15 cellular contexts compared by ENCODE assay signal in the genomic region with DNA sequence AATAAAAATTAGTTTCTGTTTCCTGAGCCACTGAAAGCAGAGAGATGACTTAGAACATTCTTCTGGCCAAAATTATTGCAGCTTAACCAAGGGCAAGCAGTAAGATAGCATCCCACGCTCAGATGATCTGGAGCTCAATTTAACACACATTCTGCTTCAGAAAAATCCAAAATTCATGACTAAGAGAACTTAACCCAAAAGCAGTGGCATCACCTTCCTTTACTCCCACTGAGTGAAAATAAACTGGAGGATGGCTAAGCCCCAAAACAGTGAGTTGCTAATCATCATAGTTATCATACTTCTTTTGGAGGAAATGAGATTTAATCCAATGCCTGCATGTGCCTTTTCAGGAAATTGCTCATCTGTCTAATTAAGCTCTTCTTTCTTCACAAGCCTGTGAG.
DNase-seq lines count a peak whose midpoint lies in the region; ATAC-seq, FAIRE-seq and TF ChIP-seq lines count a peak whose summit lies in the region.
"Had no signal": no experiment of that assay in that cellular context is flagged by ENCODE, and none has a peak within 500 bp of the region (broad histone marks: within the 10 kb centered on the region; RNA-seq: fewer than 3 reads in every experiment).

No MANE protein-coding gene starts in this region.

- no peaks in the 10 kb centered on the region for H3K27me3 Mint-ChIP-seq in HFFc6 (ENCODE audit: insufficient read depth)
- no peaks in the 10 kb centered on the region for H3K27me3 Mint-ChIP-seq in activated T-helper 17 cell treated with anti-CD3 and anti-CD28 coated beads, Interleukin-2, amount 50 U/mL, for 72 hours

- H3K27me3 ChIP-seq in lower lobe of right lung (ENCODE audit: low read depth): no peaks in the 10 kb centered on the region

- H3K9me3 ChIP-seq in lower lobe of right lung (no peaks in the 10 kb centered on the region), mucosa of descending colon (no peaks in the 10 kb centered on the region)

- FAIRE-seq in GM19239 (lab: Jason Lieb, UNC): no peak
- FAIRE-seq: small intestine had no signal

- H3K4me3 ChIP-seq in lower lobe of right lung (no peak overlapping the region), mucosa of descending colon (no peak overlapping the region)

- H3K4me1 Mint-ChIP-seq in HFFc6 (ENCODE audit: low read depth): peaks cover 55% of the 10 kb centered on the region
- peaks cover 14% of the 10 kb centered on the region for H3K4me1 Mint-ChIP-seq in activated T-helper 17 cell treated with anti-CD3 and anti-CD28 coated beads, Interleukin-2, amount 50 U/mL, for 72 hours
- H3K4me1 Mint-ChIP-seq: central memory CD8-positive, alpha-beta T cell; mesothelial cell of epicardium had no signal

- no peaks in the 10 kb centered on the region for H3K9me3 Mint-ChIP-seq in HFFc6
- peaks cover 3% of the 10 kb centered on the region for H3K9me3 Mint-ChIP-seq in activated T-helper 17 cell treated with anti-CD3 and anti-CD28 coated beads, Interleukin-2, amount 50 U/mL, for 72 hours
- H3K9me3 Mint-ChIP-seq: central memory CD8-positive, alpha-beta T cell had no signal

- H3K4me1 ChIP-seq in lower lobe of right lung: peaks cover 23% of the 10 kb centered on the region
- H3K4me1 ChIP-seq in mucosa of descending colon (ENCODE audit: low read depth): peaks cover 6% of the 10 kb centered on the region

- H3K27ac ChIP-seq in lower lobe of right lung: peak overlapping the region; percentile 38

- no peak for TF ChIP-seq CTCF in HFFc6 (IDR thresholded peaks at IDR 0.05)
- no peak for TF ChIP-seq CTCF in lower lobe of right lung (IDR thresholded peaks at IDR 0.05)
- no peak for TF ChIP-seq CTCF in mucosa of descending colon (IDR thresholded peaks at IDR 0.05)
- TF ChIP-seq CTCF in GM10266 (IDR thresholded peaks at IDR 0.05; ENCODE audit: control insufficient read depth, insufficient read depth, low read depth, missing control alignments): no peak

- H3K36me3 Mint-ChIP-seq in HFFc6 (ENCODE audit: low read depth): no peaks in the 10 kb centered on the region
- H3K36me3 Mint-ChIP-seq in activated T-helper 17 cell treated with anti-CD3 and anti-CD28 coated beads, Interleukin-2, amount 50 U/mL, for 72 hours (ENCODE audit: low read depth): no peaks in the 10 kb centered on the region
- H3K36me3 Mint-ChIP-seq: mesothelial cell of epicardium had no signal

- H3K4me3 Mint-ChIP-seq in HFFc6: peak overlapping the region; percentile 57
- H3K4me3 Mint-ChIP-seq in activated T-helper 17 cell treated with anti-CD3 and anti-CD28 coated beads, Interleukin-2, amount 50 U/mL, for 72 hours: peak overlapping the region; percentile 50
- H3K4me3 Mint-ChIP-seq: central memory CD8-positive, alpha-beta T cell; mesothelial cell of epicardium had no signal

- H3K27ac Mint-ChIP-seq in HFFc6: peak overlapping the region; percentile 83
- peak overlapping the region; percentile 67 for H3K27ac Mint-ChIP-seq in activated T-helper 17 cell treated with anti-CD3 and anti-CD28 coated beads, Interleukin-2, amount 50 U/mL, for 72 hours
- H3K27ac Mint-ChIP-seq: mesothelial cell of epicardium had no signal

- ATAC-seq in activated T-helper 17 cell treated with anti-CD3 and anti-CD28 coated beads, Interleukin-2, amount 50 U/mL, for 72 hours (replicated peaks): peak; percentile 64
- ATAC-seq in lower lobe of right lung: no peak
- ATAC-seq in mucosa of descending colon: no peak
- no peak for ATAC-seq in GM21737 (IDR thresholded peaks at IDR 0.05; ENCODE audit: unreplicated experiment)
- ATAC-seq: HCT116, Right ventricle myocardium inferior had no signal

- DNase-seq in AML-193 (lab: John Stamatoyannopoulos, UW) (peak; percentile 9 to 15), HFFc6 (peak; percentile 70), lower lobe of right lung (no peak), mucosa of descending colon (no peak), GM10266 (ENCODE audit: extremely low spot score) (no peak), GM19239 (ENCODE audit: insufficient read length, low spot score) (no peak)
- DNase-seq: glutamatergic neuron, NCI-H1694 treated with DMSO at 0.1 percent for 48 hours had no signal

- H3K36me3 ChIP-seq in lower lobe of right lung: no peaks in the 10 kb centered on the region
- no peaks in the 10 kb centered on the region for H3K36me3 ChIP-seq in mucosa of descending colon (ENCODE audit: low read depth)

- intact Hi-C loops in lower lobe of right lung (cut with DNase I) (no loop called here), mucosa of descending colon (cut with DNase I, micrococcal nuclease) (no loop called here)

Comparison
In these comparisons a context has a peak if more than half of its experiments do, and no peak if none do; other contexts are left out.
1. DNase-seq: peak in AML-193 (2 of 2) and HFFc6 (single experiment); none in lower lobe of right lung (single experiment), mucosa of descending colon (0 of 3), GM10266 (single experiment) and GM19239 (single experiment).